Comparison of ENCODE assay signal across 8 cellular contexts in the genomic region with DNA sequence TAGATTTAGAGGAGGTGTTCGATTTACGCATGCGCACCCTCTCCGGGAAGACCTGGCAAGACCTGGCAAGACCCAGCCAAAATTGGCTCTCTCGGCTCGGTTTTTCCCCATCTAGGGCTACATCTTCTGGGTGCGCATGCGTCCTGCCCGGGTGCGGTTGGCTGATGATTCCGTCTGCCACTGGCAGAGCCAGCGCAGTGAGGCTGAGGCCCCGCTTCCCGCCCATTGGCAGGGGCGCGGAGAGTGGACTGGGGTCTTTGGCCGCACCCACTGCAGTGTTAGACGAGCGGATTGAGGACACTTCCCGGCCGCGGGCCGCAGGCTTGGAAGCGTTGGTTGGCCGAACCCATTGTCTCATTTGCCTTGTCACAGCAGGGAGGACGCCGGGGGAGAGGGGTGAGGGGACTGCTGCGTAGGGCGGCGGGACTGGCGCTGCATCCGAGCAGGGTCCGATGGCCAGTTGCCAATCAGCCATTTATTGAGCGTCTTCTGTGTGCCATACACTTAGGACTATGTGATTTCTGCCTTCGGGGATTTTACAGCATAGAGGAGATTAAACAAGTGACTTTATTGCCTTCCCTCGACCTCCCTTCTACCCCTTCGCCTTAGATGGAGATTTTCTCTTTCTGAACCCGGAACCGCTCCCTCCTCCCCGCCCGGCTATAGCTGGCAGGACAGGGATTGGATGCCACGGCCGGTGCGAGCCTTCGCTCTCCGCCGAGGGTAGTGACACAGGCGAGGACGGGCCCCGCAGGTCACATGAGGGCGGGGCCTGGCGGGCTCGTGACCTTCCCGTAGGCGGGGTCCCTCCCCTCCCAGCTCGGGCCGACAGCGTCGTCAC. TPM values are rescaled to one million over a fixed set of nuclear protein-coding genes. Genes with fewer than 3 reads are reported as not detected.
DNase-seq lines count a peak whose midpoint lies in the region; ATAC-seq and TF ChIP-seq lines count a peak whose summit lies in the region.

No MANE protein-coding gene starts in this region.

- DNase-seq in DMS79 (lab: John Stamatoyannopoulos, UW), result peak; percentile 98
- peak; percentile 96 to 97 for DNase-seq in activated T-cell treated with anti-CD3 and anti-CD28 coated beads, Interleukin-2, amount 50 U/mL, for 48 hours
- peak; percentile 98 for DNase-seq in stimulated activated CD8-positive, alpha-beta memory T cell treated with anti-CD3 and anti-CD28 coated beads, Interleukin-4, amount 100 ng/mL, for 48 hours

- H3K9me3 ChIP-seq in mucosa of stomach (ENCODE audit: control insufficient read depth, low read length), result no peaks in the 10 kb centered on the region

- no peaks in the 10 kb centered on the region for H3K79me2 ChIP-seq in KMS-11 (ENCODE audit: insufficient read depth, low read depth)

- H3K4me3 ChIP-seq in KMS-11 (IDR thresholded peaks at IDR 0.05; ENCODE audit: insufficient read depth, low read depth, low read length), result peak overlapping the region; percentile 99
- H3K4me3 ChIP-seq in mucosa of stomach (ENCODE audit: low read length), result peak overlapping the region; percentile 25

- H3K9ac ChIP-seq in KMS-11, result peak overlapping the region; percentile 76
- peak overlapping the region; percentile 87 for H3K9ac ChIP-seq in mucosa of stomach (ENCODE audit: low read length)

- peak; percentile 48; the same call in 1 of the 2 replicates for TF ChIP-seq CTCF in KMS-11 (conservative IDR thresholded peaks at IDR 0.05; ENCODE audit: low read depth, low read length)

- no peaks in the 10 kb centered on the region for H3K27me3 ChIP-seq in KMS-11 (ENCODE audit: insufficient read depth, low read depth)
- H3K27me3 ChIP-seq in mucosa of stomach (ENCODE audit: control insufficient read depth, insufficient read depth, low read length), result no peaks in the 10 kb centered on the region

- H3K4me2 ChIP-seq in KMS-11, result peak overlapping the region; percentile 84

- no peaks in the 10 kb centered on the region for H3K36me3 ChIP-seq in KMS-11 (ENCODE audit: insufficient read depth)
- H3K36me3 ChIP-seq in mucosa of stomach (ENCODE audit: control insufficient read depth, insufficient read depth, low read length), result no peaks in the 10 kb centered on the region

- H3K27ac ChIP-seq in KMS-11, result peak overlapping the region; percentile 84

- H3K4me1 ChIP-seq in KMS-11 (ENCODE audit: low read depth, poor library complexity, severe bottlenecking), result peaks cover 22% of the 10 kb centered on the region
- peaks cover 12% of the 10 kb centered on the region for H3K4me1 ChIP-seq in mucosa of stomach (ENCODE audit: control insufficient read depth, insufficient read depth, low read length)

- peak overlapping the region; percentile 93 for H2AFZ ChIP-seq in KMS-11 (ENCODE audit: low read depth)

- ATAC-seq in GM21737 (IDR thresholded peaks at IDR 0.05; ENCODE audit: unreplicated experiment) (peak; percentile 68), esophagus mucosa (peak; percentile 97)

- no peaks in the 10 kb centered on the region for H4K20me1 ChIP-seq in KMS-11 (ENCODE audit: insufficient read depth)

TF ChIP-seq in PFSK-1, 5 proteins besides CTCF, POLR2A, EP300 and RAD21:
- TF ChIP-seq POLR2AphosphoS5 (IDR thresholded peaks at IDR 0.05; ENCODE audit: low read depth, low read length) (peak; percentile 60), SIN3A (IDR thresholded peaks at IDR 0.05; ENCODE audit: borderline replicate concordance, insufficient read depth, low read length) (no peak), REST (IDR thresholded peaks at IDR 0.05; ENCODE audit: insufficient read depth in 1 of 2, low read depth in 2 of 2, low read length in 2 of 2) (no peak), TAF1 (IDR thresholded peaks at IDR 0.05; ENCODE audit: borderline replicate concordance, insufficient read depth, low read length) (no peak), FOXP2 (optimal IDR thresholded peaks at IDR 0.05; ENCODE audit: borderline replicate concordance, extremely low read depth, extremely low read length, insufficient read depth) (no peak)
TF ChIP-seq in PFSK-1: peak in this region for 1.

RNA-seq across cellular contexts. Expression of gene MEF2D, which starts 43.7 kb away (rescaled TPM):
- polyA plus RNA-seq in PFSK-1 (2012; ENCODE audit: insufficient read length, low read depth), result 78.8 TPM
- total RNA-seq in esophagus mucosa, result 15.0 TPM

Comparison
In these comparisons a context has a peak if more than half of its experiments do, and no peak if none do; other contexts are left out.
1. Peak in every context shown above with its lines: DNase-seq, ATAC-seq, H3K4me3 ChIP-seq and H3K27ac ChIP-seq.